1 cellular context compared by ENCODE assay signal in genomic region chr18:48410095-48410920, GRCh38.
A peak's percentile ranks its signal among the peaks of the same experiment; 100 is the strongest.
TF ChIP-seq lines count a peak whose summit lies in the region.

No MANE protein-coding gene starts in this region.

TF ChIP-seq in HepG2, 621 proteins besides CTCF, POLR2A, EP300 and RAD21 (continued from another document and continues in another):
- TF ChIP-seq, protein P1, sequence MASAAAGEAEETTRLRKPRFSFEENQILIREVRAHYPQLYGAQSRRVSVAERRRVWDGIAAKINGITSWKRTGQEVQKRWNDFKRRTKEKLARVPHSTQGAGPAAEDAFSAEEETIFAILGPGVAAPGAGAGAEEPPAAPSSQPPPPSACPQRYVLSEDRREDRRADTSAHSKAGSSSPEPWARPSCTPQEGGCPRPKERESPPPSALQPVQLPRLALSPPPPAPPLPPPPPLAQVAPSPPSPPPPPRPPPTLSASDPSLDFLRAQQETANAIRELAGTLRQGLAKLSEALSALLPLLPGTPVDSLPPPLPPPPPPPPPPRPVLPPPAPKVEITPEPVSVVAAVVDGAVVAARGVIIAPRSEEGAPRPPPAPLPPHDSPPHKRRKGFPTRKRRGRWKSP (CRISPR knock-in tag; IDR thresholded peaks at IDR 0.05) = 0 out of 2 replicates have a peak, but pooled peaks have one; percentile 46
- TF ChIP-seq ZBTB3 (CRISPR knock-in tag; IDR thresholded peaks at IDR 0.05; ENCODE audit: borderline replicate concordance, low read depth) (no peak), ZNF292 (CRISPR knock-in tag; IDR thresholded peaks at IDR 0.05; ENCODE audit: borderline replicate concordance, low read depth) (no peak), ZBTB42 (CRISPR knock-in tag; IDR thresholded peaks at IDR 0.05) (no peak), ZMAT3 (CRISPR knock-in tag; conservative IDR thresholded peaks at IDR 0.05) (no peak), FOXK2 (IDR thresholded peaks at IDR 0.05) (no peak), SMAD1 (CRISPR knock-in tag; IDR thresholded peaks at IDR 0.05; ENCODE audit: borderline replicate concordance, low read depth) (no peak), ZNF235 (CRISPR knock-in tag; IDR thresholded peaks at IDR 0.05; ENCODE audit: borderline replicate concordance) (no peak), GTF2F1 (IDR thresholded peaks at IDR 0.05; ENCODE audit: low read length) (no peak), EHMT2 (IDR thresholded peaks at IDR 0.05; ENCODE audit: borderline replicate concordance, low read depth, low read length) (no peak), CC2D1A (CRISPR knock-in tag; IDR thresholded peaks at IDR 0.05) (no peak), XRCC5 (optimal IDR thresholded peaks at IDR 0.05; ENCODE audit: low read length) (peak; percentile 16), NFYC (CRISPR knock-in tag; IDR thresholded peaks at IDR 0.05) (peak; percentile 58), TFDP2 (CRISPR knock-in tag; IDR thresholded peaks at IDR 0.05) (peak; percentile 54; the same call in 1 of the 2 replicates), ZFP37 (CRISPR knock-in tag; IDR thresholded peaks at IDR 0.05; ENCODE audit: borderline replicate concordance) (no peak), EED (CRISPR knock-in tag; IDR thresholded peaks at IDR 0.05) (0 out of 2 replicates have a peak, but pooled peaks have one; percentile 41), IKZF4 (CRISPR knock-in tag; IDR thresholded peaks at IDR 0.05; ENCODE audit: borderline replicate concordance, low read depth, not compliant biosample characterization) (no peak), STAT5B (CRISPR knock-in tag; IDR thresholded peaks at IDR 0.05) (no peak), SNAPC4 (CRISPR knock-in tag; IDR thresholded peaks at IDR 0.05) (no peak), CBX1 (IDR thresholded peaks at IDR 0.05; ENCODE audit: low read depth) (no peak), HNRNPLL (IDR thresholded peaks at IDR 0.05; ENCODE audit: low read depth, low read length, poor library complexity, severe bottlenecking) (peak; percentile 55), ZNF556 (CRISPR knock-in tag; IDR thresholded peaks at IDR 0.05; ENCODE audit: borderline replicate concordance) (no peak), ARNT2 (CRISPR knock-in tag; IDR thresholded peaks at IDR 0.05; ENCODE audit: low read depth) (no peak), MTA3 (CRISPR knock-in tag; IDR thresholded peaks at IDR 0.05) (no peak), PHF5A (CRISPR knock-in tag; IDR thresholded peaks at IDR 0.05; ENCODE audit: low read depth, unreplicated experiment) (no peak), TOPORS (CRISPR knock-in tag; IDR thresholded peaks at IDR 0.05) (no peak), KDM5B (CRISPR knock-in tag; IDR thresholded peaks at IDR 0.05; ENCODE audit: borderline replicate concordance) (0 out of 2 replicates have a peak, but pooled peaks have one; percentile 25), HMGXB4 (CRISPR knock-in tag; IDR thresholded peaks at IDR 0.05; ENCODE audit: borderline replicate concordance in 1 of 2, low read depth in 1 of 2) (no peak), ZSCAN22 (CRISPR knock-in tag; IDR thresholded peaks at IDR 0.05) (no peak), ZNF619 (CRISPR knock-in tag; IDR thresholded peaks at IDR 0.05) (no peak), PITX1 (CRISPR knock-in tag; IDR thresholded peaks at IDR 0.05) (no peak), DRAP1 (CRISPR knock-in tag; IDR thresholded peaks at IDR 0.05) (no peak), ZNF772 (CRISPR knock-in tag; IDR thresholded peaks at IDR 0.05) (0 out of 2 replicates have a peak, but pooled peaks have one; percentile 37), IRF2 (CRISPR knock-in tag; IDR thresholded peaks at IDR 0.05) (no peak), GABPB1 (CRISPR knock-in tag; IDR thresholded peaks at IDR 0.05) (peak; percentile 59; the same call in 1 of the 2 replicates), KDM5A (IDR thresholded peaks at IDR 0.05; ENCODE audit: borderline replicate concordance, low read length) (no peak), THAP11 (CRISPR knock-in tag; IDR thresholded peaks at IDR 0.05) (no peak), NR2F2 (IDR thresholded peaks at IDR 0.05; ENCODE audit: borderline replicate concordance, low read depth) (no peak), SALL1 (CRISPR knock-in tag; IDR thresholded peaks at IDR 0.05) (no peak), MTA1 (CRISPR knock-in tag; IDR thresholded peaks at IDR 0.05; ENCODE audit: borderline replicate concordance) (0 out of 2 replicates have a peak, but pooled peaks have one; percentile 18)
- TF ChIP-seq, protein P2, sequence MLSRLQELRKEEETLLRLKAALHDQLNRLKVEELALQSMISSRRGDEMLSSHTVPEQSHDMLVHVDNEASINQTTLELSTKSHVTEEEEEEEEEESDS (CRISPR knock-in tag; IDR thresholded peaks at IDR 0.05; ENCODE audit: borderline replicate concordance) = no peak
- TF ChIP-seq, protein P3, sequence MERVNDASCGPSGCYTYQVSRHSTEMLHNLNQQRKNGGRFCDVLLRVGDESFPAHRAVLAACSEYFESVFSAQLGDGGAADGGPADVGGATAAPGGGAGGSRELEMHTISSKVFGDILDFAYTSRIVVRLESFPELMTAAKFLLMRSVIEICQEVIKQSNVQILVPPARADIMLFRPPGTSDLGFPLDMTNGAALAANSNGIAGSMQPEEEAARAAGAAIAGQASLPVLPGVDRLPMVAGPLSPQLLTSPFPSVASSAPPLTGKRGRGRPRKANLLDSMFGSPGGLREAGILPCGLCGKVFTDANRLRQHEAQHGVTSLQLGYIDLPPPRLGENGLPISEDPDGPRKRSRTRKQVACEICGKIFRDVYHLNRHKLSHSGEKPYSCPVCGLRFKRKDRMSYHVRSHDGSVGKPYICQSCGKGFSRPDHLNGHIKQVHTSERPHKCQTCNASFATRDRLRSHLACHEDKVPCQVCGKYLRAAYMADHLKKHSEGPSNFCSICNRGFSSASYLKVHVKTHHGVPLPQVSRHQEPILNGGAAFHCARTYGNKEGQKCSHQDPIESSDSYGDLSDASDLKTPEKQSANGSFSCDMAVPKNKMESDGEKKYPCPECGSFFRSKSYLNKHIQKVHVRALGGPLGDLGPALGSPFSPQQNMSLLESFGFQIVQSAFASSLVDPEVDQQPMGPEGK (CRISPR knock-in tag; IDR thresholded peaks at IDR 0.05) = peak; percentile 25; the same call in 1 of the 2 replicates
- TF ChIP-seq, protein P4, sequence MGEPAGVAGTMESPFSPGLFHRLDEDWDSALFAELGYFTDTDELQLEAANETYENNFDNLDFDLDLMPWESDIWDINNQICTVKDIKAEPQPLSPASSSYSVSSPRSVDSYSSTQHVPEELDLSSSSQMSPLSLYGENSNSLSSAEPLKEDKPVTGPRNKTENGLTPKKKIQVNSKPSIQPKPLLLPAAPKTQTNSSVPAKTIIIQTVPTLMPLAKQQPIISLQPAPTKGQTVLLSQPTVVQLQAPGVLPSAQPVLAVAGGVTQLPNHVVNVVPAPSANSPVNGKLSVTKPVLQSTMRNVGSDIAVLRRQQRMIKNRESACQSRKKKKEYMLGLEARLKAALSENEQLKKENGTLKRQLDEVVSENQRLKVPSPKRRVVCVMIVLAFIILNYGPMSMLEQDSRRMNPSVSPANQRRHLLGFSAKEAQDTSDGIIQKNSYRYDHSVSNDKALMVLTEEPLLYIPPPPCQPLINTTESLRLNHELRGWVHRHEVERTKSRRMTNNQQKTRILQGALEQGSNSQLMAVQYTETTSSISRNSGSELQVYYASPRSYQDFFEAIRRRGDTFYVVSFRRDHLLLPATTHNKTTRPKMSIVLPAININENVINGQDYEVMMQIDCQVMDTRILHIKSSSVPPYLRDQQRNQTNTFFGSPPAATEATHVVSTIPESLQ (CRISPR knock-in tag; conservative IDR thresholded peaks at IDR 0.05) = no peak
- TF ChIP-seq, protein P5, sequence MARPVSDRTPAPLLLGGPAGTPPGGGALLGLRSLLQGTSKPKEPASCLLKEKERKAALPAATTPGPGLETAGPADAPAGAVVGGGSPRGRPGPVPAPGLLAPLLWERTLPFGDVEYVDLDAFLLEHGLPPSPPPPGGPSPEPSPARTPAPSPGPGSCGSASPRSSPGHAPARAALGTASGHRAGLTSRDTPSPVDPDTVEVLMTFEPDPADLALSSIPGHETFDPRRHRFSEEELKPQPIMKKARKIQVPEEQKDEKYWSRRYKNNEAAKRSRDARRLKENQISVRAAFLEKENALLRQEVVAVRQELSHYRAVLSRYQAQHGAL (CRISPR knock-in tag; IDR thresholded peaks at IDR 0.05; ENCODE audit: not compliant biosample characterization) = no peak
- TF ChIP-seq, protein P6, sequence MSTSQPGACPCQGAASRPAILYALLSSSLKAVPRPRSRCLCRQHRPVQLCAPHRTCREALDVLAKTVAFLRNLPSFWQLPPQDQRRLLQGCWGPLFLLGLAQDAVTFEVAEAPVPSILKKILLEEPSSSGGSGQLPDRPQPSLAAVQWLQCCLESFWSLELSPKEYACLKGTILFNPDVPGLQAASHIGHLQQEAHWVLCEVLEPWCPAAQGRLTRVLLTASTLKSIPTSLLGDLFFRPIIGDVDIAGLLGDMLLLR (CRISPR knock-in tag; IDR thresholded peaks at IDR 0.05) = no peak
- TF ChIP-seq, protein P7, sequence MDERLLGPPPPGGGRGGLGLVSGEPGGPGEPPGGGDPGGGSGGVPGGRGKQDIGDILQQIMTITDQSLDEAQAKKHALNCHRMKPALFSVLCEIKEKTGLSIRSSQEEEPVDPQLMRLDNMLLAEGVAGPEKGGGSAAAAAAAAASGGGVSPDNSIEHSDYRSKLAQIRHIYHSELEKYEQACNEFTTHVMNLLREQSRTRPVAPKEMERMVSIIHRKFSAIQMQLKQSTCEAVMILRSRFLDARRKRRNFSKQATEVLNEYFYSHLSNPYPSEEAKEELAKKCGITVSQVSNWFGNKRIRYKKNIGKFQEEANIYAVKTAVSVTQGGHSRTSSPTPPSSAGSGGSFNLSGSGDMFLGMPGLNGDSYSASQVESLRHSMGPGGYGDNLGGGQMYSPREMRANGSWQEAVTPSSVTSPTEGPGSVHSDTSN (CRISPR knock-in tag; IDR thresholded peaks at IDR 0.05) = no peak
- TF ChIP-seq, protein P8, sequence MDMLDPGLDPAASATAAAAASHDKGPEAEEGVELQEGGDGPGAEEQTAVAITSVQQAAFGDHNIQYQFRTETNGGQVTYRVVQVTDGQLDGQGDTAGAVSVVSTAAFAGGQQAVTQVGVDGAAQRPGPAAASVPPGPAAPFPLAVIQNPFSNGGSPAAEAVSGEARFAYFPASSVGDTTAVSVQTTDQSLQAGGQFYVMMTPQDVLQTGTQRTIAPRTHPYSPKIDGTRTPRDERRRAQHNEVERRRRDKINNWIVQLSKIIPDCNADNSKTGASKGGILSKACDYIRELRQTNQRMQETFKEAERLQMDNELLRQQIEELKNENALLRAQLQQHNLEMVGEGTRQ (IDR thresholded peaks at IDR 0.05; ENCODE audit: low read depth, low read length) = no peak
- TF ChIP-seq, protein P8 (CRISPR knock-in tag; IDR thresholded peaks at IDR 0.05; ENCODE audit: borderline replicate concordance) = no peak
